In the genomic region with DNA sequence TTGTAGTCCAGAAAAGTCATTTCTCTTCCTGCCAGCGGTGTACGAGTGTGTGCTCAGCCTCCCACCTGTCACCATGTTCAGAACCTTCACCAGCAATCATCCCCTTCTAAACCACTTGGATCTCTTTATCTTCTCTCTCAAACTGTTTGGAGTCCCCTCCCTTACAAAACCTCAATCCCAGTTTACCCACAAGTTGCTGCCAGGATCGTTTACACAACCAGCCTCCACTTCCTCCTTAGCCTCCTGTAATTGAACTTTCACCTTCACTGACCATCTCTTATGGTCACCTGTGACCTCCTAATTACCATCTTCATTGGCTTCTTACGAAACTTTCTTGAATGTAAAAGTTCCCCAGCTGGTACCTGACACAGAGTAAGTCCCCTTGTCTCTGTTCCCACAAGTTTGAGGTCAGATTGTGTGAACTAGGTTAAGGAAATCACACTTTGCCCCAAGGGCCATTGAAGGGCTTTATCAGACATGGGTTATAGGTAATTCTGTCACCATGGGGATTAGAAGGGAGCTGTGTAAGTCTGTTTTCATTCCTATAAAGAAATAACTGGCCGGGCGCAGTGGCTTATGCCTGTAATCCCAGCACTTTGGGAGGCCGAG, we compare ENCODE assay signal across 1 cellular context.
TF ChIP-seq lines count a peak whose summit lies in the region.

No MANE protein-coding gene starts in this region.

TF ChIP-seq in WTC11, 78 proteins besides CTCF, POLR2A, EP300 and RAD21:
- TF ChIP-seq MYBL2 (CRISPR knock-in tag; IDR thresholded peaks at IDR 0.05) (no peak), PRRX2 (CRISPR knock-in tag; IDR thresholded peaks at IDR 0.05) (no peak), ZNF138 (CRISPR knock-in tag; conservative IDR thresholded peaks at IDR 0.05) (no peak), EMX1 (CRISPR knock-in tag; IDR thresholded peaks at IDR 0.05) (no peak), FOXJ3 (CRISPR knock-in tag; IDR thresholded peaks at IDR 0.05; ENCODE audit: borderline replicate concordance) (no peak), FOXK1 (CRISPR knock-in tag; IDR thresholded peaks at IDR 0.05) (no peak), MXD4 (CRISPR knock-in tag; IDR thresholded peaks at IDR 0.05; ENCODE audit: borderline replicate concordance) (no peak), ZNF396 (CRISPR knock-in tag; IDR thresholded peaks at IDR 0.05; ENCODE audit: borderline replicate concordance) (no peak)
- TF ChIP-seq, protein P1, sequence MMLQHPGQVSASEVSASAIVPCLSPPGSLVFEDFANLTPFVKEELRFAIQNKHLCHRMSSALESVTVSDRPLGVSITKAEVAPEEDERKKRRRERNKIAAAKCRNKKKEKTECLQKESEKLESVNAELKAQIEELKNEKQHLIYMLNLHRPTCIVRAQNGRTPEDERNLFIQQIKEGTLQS (CRISPR knock-in tag; conservative IDR thresholded peaks at IDR 0.05) = no peak
- TF ChIP-seq, protein P2, sequence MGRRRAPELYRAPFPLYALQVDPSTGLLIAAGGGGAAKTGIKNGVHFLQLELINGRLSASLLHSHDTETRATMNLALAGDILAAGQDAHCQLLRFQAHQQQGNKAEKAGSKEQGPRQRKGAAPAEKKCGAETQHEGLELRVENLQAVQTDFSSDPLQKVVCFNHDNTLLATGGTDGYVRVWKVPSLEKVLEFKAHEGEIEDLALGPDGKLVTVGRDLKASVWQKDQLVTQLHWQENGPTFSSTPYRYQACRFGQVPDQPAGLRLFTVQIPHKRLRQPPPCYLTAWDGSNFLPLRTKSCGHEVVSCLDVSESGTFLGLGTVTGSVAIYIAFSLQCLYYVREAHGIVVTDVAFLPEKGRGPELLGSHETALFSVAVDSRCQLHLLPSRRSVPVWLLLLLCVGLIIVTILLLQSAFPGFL (CRISPR knock-in tag; IDR thresholded peaks at IDR 0.05; ENCODE audit: borderline replicate concordance) = no peak
- TF ChIP-seq, protein P3, sequence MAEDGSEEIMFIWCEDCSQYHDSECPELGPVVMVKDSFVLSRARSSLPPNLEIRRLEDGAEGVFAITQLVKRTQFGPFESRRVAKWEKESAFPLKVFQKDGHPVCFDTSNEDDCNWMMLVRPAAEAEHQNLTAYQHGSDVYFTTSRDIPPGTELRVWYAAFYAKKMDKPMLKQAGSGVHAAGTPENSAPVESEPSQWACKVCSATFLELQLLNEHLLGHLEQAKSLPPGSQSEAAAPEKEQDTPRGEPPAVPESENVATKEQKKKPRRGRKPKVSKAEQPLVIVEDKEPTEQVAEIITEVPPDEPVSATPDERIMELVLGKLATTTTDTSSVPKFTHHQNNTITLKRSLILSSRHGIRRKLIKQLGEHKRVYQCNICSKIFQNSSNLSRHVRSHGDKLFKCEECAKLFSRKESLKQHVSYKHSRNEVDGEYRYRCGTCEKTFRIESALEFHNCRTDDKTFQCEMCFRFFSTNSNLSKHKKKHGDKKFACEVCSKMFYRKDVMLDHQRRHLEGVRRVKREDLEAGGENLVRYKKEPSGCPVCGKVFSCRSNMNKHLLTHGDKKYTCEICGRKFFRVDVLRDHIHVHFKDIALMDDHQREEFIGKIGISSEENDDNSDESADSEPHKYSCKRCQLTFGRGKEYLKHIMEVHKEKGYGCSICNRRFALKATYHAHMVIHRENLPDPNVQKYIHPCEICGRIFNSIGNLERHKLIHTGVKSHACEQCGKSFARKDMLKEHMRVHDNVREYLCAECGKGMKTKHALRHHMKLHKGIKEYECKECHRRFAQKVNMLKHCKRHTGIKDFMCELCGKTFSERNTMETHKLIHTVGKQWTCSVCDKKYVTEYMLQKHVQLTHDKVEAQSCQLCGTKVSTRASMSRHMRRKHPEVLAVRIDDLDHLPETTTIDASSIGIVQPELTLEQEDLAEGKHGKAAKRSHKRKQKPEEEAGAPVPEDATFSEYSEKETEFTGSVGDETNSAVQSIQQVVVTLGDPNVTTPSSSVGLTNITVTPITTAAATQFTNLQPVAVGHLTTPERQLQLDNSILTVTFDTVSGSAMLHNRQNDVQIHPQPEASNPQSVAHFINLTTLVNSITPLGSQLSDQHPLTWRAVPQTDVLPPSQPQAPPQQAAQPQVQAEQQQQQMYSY (CRISPR knock-in tag; IDR thresholded peaks at IDR 0.05) = no peak
